ENCODE assay signal across 8 cellular contexts in genomic region chr4:139301143-139301820, GRCh38. TPM values are rescaled to one million over a fixed set of nuclear protein-coding genes. Genes with fewer than 3 reads are reported as not detected.
DNase-seq lines count a peak whose midpoint lies in the region; ATAC-seq, FAIRE-seq and TF ChIP-seq lines count a peak whose summit lies in the region.

TSS of gene NAA15 (plus strand) at chr4:139301505. CDS start at chr4:139301778, 273 bp downstream.

- peak; percentile 79 for DNase-seq in D721Med (ENCODE audit: insufficient read length, low spot score)
- DNase-seq in HuH-7.5 (ENCODE audit: low spot score), result peak; percentile 77
- DNase-seq in OCI-LY7 (ENCODE audit: low spot score), result peak; percentile 99
- peak; percentile 93 for DNase-seq in activated T-cell treated with anti-CD3 and anti-CD28 coated beads for 1 hour (ENCODE audit: low read depth)
- DNase-seq in endothelial cell of umbilical vein (ENCODE audit: low read depth, low spot score), result peak; percentile 99
- peak; percentile 96 for DNase-seq in middle frontal gyrus (ENCODE audit: extremely low spot score, low spot score)
- peak; percentile 93 to 96 for DNase-seq in stimulated activated CD8-positive, alpha-beta memory T cell treated with anti-CD3 and anti-CD28 coated beads, Interleukin-2, amount 100 ng/mL, for 48 hours (ENCODE audit: low read depth in 2 of 2)

- H3K79me2 ChIP-seq in OCI-LY7 (ENCODE audit: insufficient read depth, low read depth, low read length) (peaks cover 83% of the 10 kb centered on the region), endothelial cell of umbilical vein (ENCODE audit: control insufficient read depth, insufficient read depth, low read length) (peaks cover 51% of the 10 kb centered on the region)

- H4K20me1 ChIP-seq in OCI-LY7 (ENCODE audit: insufficient read depth, low read length) (peaks cover 19% of the 10 kb centered on the region), endothelial cell of umbilical vein (replicated peaks; ENCODE audit: control insufficient read depth, extremely low read depth, insufficient read depth, low read length) (no peaks in the 10 kb centered on the region)

- H3K36me3 ChIP-seq in OCI-LY7 (ENCODE audit: insufficient read depth, low read length) (peaks cover 44% of the 10 kb centered on the region), endothelial cell of umbilical vein (ENCODE audit: control insufficient read depth in 2 of 2, extremely low read depth in 1 of 2, insufficient read depth in 2 of 2, low read length in 2 of 2) (no peaks in the 10 kb centered on the region)

- dilution Hi-C loops in endothelial cell of umbilical vein (cut with MboI; ENCODE audit: extremely low pct_ligation_motif_present, low sequenced_read_pairs), result no loop called here

- H3K4me1 ChIP-seq in OCI-LY7 (ENCODE audit: insufficient read depth, low read length, poor library complexity, severe bottlenecking) (peaks cover 38% of the 10 kb centered on the region), endothelial cell of umbilical vein (ENCODE audit: control insufficient read depth, extremely low read depth, insufficient read depth, low read length) (peaks cover 20% of the 10 kb centered on the region)

- POLR2A ChIA-PET in OCI-LY7 (lab: Charles Lee), result interaction anchor here (0.6 to 3.0 kb wide), 20 partner anchors 8 to 1478 kb away, joined by 3 to 15 read pairs (median 5); partner anchors contain the start of gene ELF2
- POLR2A ChIA-PET in endothelial cell of umbilical vein (lab: Charles Lee), result interaction anchor here (0.9 to 1.9 kb wide), 5 partner anchors 12 to 256 kb away, joined by 3 to 7 read pairs (median 4); partner anchors contain the start of gene ELF2

- peak within 1 kb of the TSS; percentile 89 for H3K27ac ChIP-seq in OCI-LY7 (ENCODE audit: low read depth, low read length, poor library complexity, severe bottlenecking)
- H3K27ac ChIP-seq in endothelial cell of umbilical vein (ENCODE audit: insufficient read depth, low read depth, low read length), result peak within 1 kb of the TSS; percentile 88

- no peaks in the 10 kb centered on the region for H3K9me1 ChIP-seq in endothelial cell of umbilical vein (replicated peaks; ENCODE audit: control insufficient read depth, extremely low read depth, insufficient read depth, low read length)

- H3K9me2 ChIP-seq in OCI-LY7 (ENCODE audit: insufficient read depth, low read length), result no peaks in the 10 kb centered on the region

- peak; percentile 28 for TF ChIP-seq POLR2A in endothelial cell of umbilical vein (IDR thresholded peaks at IDR 0.05; ENCODE audit: low read depth, low read length)

- peak; percentile 87 for ATAC-seq in GM21526 (IDR thresholded peaks at IDR 0.05; ENCODE audit: low FRiP score, unreplicated experiment)

- FAIRE-seq in D721Med (lab: Jason Lieb, UNC) (no peak), endothelial cell of umbilical vein (lab: Jason Lieb, UNC) (peak; percentile 83)

- H2AFZ ChIP-seq in OCI-LY7 (ENCODE audit: low read length), result peak within 1 kb of the TSS; percentile 73; the same call in 1 of the 2 replicates
- peak within 1 kb of the TSS; percentile 87 for H2AFZ ChIP-seq in endothelial cell of umbilical vein (ENCODE audit: low read depth, low read length)

- H3K27me3 ChIP-seq in endothelial cell of umbilical vein (ENCODE audit: control insufficient read depth in 2 of 2, insufficient read depth in 2 of 2, low read length in 2 of 2), result no peaks in the 10 kb centered on the region

- CTCF ChIA-PET in OCI-LY7 (lab: Charles Lee; ENCODE audit: unreplicated experiment) (interaction anchor here (1.5 to 2.8 kb wide), 2 partner anchors 11 to 69 kb away, joined by 4 to 8 read pairs; no protein-coding TSS in a partner anchor), endothelial cell of umbilical vein (lab: Charles Lee) (interaction anchor here (1.0 to 4.0 kb wide), 12 partner anchors 8 to 271 kb away, joined by 3 to 34 read pairs (median 4); partner anchors contain the start of gene ELF2)

- peak within 1 kb of the TSS; percentile 94 for H3K4me2 ChIP-seq in OCI-LY7 (ENCODE audit: low read length)
- peak within 1 kb of the TSS; percentile 98 for H3K4me2 ChIP-seq in endothelial cell of umbilical vein (ENCODE audit: insufficient read depth, low read length)

- peak within 1 kb of the TSS; percentile 84 for H3K4me3 ChIP-seq in OCI-LY7 (ENCODE audit: low read depth, low read length, poor library complexity, severe bottlenecking)
- H3K4me3 ChIP-seq in endothelial cell of umbilical vein (replicated peaks in 1 of 3; ENCODE audit: insufficient read depth in 1 of 3, low read depth in 1 of 3, low read length in 3 of 3), result peak within 1 kb of the TSS; percentile 69 to 99 (median 85)

- BruUV-seq in OCI-LY7 (replicated peaks; lab: Mats Ljungman, UMichigan) (no TSS peak), endothelial cell of umbilical vein (replicated peaks; lab: Mats Ljungman, UMichigan) (no TSS peak)

- intact Hi-C loops in OCI-LY7 (cut with micrococcal nuclease; ENCODE audit: unreplicated experiment) (loop anchor here (2.0 kb wide), 3 partner anchors 40 to 216 kb away; no protein-coding TSS in a partner anchor), endothelial cell of umbilical vein (cut with micrococcal nuclease) (loop anchor here (1.0 kb wide), 5 partner anchors 22 to 255 kb away; partner anchors contain the start of gene SETD7)

- H3K9ac ChIP-seq in endothelial cell of umbilical vein (replicated peaks; ENCODE audit: extremely low read depth, insufficient read depth, low read length), result peak within 1 kb of the TSS; percentile 86

- H3K9me3 ChIP-seq in OCI-LY7 (ENCODE audit: low read length) (peaks cover 18% of the 10 kb centered on the region; the same call in 1 of the 2 replicates), endothelial cell of umbilical vein (replicated peaks; ENCODE audit: control insufficient read depth, insufficient read depth, low read length) (no peaks in the 10 kb centered on the region)

- no peak for TF ChIP-seq CTCF in D721Med (IDR thresholded peaks at IDR 0.05; ENCODE audit: insufficient read depth, missing control alignments)
- no peak for TF ChIP-seq CTCF in OCI-LY7 (conservative IDR thresholded peaks at IDR 0.05; ENCODE audit: low read length)
- no peak for TF ChIP-seq CTCF in endothelial cell of umbilical vein (IDR thresholded peaks at IDR 0.05; ENCODE audit: extremely low read depth in 1 of 2, insufficient read depth in 1 of 2, low read depth in 1 of 2, low read length in 2 of 2)

TF ChIP-seq in endothelial cell of umbilical vein, 7 proteins besides CTCF, POLR2A, EP300 and RAD21:
- TF ChIP-seq GATA2 (IDR thresholded peaks at IDR 0.05; ENCODE audit: insufficient read depth, insufficient read length, low read depth, low read length) (no peak), POLR2AphosphoS5 (IDR thresholded peaks at IDR 0.05; ENCODE audit: insufficient read depth, low read depth, low read length) (peak; percentile 72), EZH2 (IDR thresholded peaks at IDR 0.05; ENCODE audit: borderline replicate concordance, low read depth, low read length, severe bottlenecking) (no peak), FOS (IDR thresholded peaks at IDR 0.05; ENCODE audit: borderline replicate concordance, insufficient read depth, low read length) (no peak), MYC (IDR thresholded peaks at IDR 0.05; ENCODE audit: low read depth, low read length) (peak; percentile 83), JUN (IDR thresholded peaks at IDR 0.05; ENCODE audit: borderline replicate concordance, insufficient read depth, insufficient read length, low read depth) (no peak)
- TF ChIP-seq, protein P1, sequence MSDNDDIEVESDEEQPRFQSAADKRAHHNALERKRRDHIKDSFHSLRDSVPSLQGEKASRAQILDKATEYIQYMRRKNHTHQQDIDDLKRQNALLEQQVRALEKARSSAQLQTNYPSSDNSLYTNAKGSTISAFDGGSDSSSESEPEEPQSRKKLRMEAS (IDR thresholded peaks at IDR 0.05; ENCODE audit: insufficient read depth, insufficient read length), result peak; percentile 69

RNA-seq across cellular contexts. Expression of gene NAA15, which starts in this region (rescaled TPM):
- 45.3 and 50.1 TPM in 2 replicates for total RNA-seq in OCI-LY7 (2014; rRNA removed; shearing (Covaris generic))
- total RNA-seq in OCI-LY7 (2022), result 78.7 and 95.9 TPM in 2 replicates
- 57.0 and 67.9 TPM in 2 replicates for total RNA-seq in endothelial cell of umbilical vein
- polyA plus RNA-seq in endothelial cell of umbilical vein, result 3.2 and 4.5 TPM in 2 replicates
- 8.4 and 9.2 TPM in 2 replicates for polyA plus RNA-seq in endothelial cell of umbilical vein (2011; cell fraction: cytosol; rRNA removed)
- polyA plus RNA-seq in endothelial cell of umbilical vein (2011; cell fraction: nucleus; rRNA removed), result 12.5 and 18.4 TPM in 2 replicates
- 26.7 and 44.2 TPM in 2 replicates for polyA plus RNA-seq in endothelial cell of umbilical vein (2012)
- 15.1 and 15.5 TPM in 2 replicates for polyA minus RNA-seq in endothelial cell of umbilical vein
- polyA minus RNA-seq in endothelial cell of umbilical vein (2011; cell fraction: cytosol; rRNA and poly(A)+ RNA removed), result 18.9 TPM
- polyA minus RNA-seq in endothelial cell of umbilical vein (2011; cell fraction: nucleus; rRNA and poly(A)+ RNA removed), result 40.2 and 59.0 TPM in 2 replicates

Comparison
In these comparisons a context has a peak if more than half of its experiments do, and no peak if none do; other contexts are left out.
1. Peak in every context shown above with its lines: DNase-seq, ATAC-seq, H3K4me3 ChIP-seq and H3K27ac ChIP-seq.